20 cellular contexts compared by ENCODE assay signal in the genomic region with DNA sequence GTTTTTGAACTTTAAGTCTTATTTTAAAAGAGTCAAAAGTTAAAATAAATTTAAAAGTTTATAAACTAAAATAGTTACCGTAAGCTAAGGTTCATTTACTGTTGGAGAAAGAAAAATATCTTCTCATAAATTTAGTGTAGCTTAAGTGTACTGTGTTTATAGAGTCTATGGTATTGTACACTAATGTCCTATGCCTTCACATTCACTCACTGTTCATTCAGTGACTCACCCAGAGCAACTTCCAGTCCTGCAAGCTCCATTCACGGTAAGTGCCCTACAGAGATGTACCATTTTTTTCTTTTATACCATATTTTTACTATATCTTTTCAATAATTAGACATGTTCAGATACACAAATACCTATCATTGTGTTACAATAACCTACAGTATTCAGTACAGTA.
"Had no signal": no experiment of that assay in that cellular context is flagged by ENCODE, and none has a peak within 500 bp of the region (broad histone marks: within the 10 kb centered on the region; RNA-seq: fewer than 3 reads in every experiment).

No MANE protein-coding gene starts in this region.

- H3K36me3 ChIP-seq: gastrocnemius medialis, neural progenitor cell, prostate gland, tibial artery had no signal

- H3K27ac ChIP-seq: esophagus squamous epithelium, gastrocnemius medialis, heart left ventricle, neural progenitor cell, prostate gland, tibial artery had no signal

- DNase-seq: activated B cell treated with CpG ODN at 0.5 μM for 24 hours; activated CD4-positive, alpha-beta memory T cell treated with anti-CD3 and anti-CD28 coated beads for 36 hours; activated CD4-positive, alpha-beta T cell treated with anti-CD3 and anti-CD28 coated beads for 4 hours; activated T-cell treated with anti-CD3 and anti-CD28 coated beads for 4 hours; amniotic stem cell; effector CD4-positive, alpha-beta T cell; esophagus squamous epithelium; gastrocnemius medialis; heart left ventricle; mesendoderm; naive thymus-derived CD4-positive, alpha-beta T cell; right cardiac atrium; stimulated activated CD4-positive, alpha-beta T cell treated with anti-CD3 and anti-CD28 coated beads, Interleukin-4, amount 100 ng/mL, for 4 hours; T-cell; tibial artery had no signal

- H3K4me3 ChIP-seq: esophagus squamous epithelium, gastrocnemius medialis, heart left ventricle, neural progenitor cell, prostate gland, smooth muscle cell, tibial artery had no signal

- ATAC-seq: gastrocnemius medialis; heart left ventricle; naive thymus-derived CD4-positive, alpha-beta T cell; right cardiac atrium; SK-N-SH treated with all-trans-retinoic acid at 6 μM for 48 hours; stimulated activated memory B cell treated with anti-CD40 and anti-IgM and Interleukin-4, amounts not matched to agents 10 μg/mL and 1 μg/mL and 100 μg/mL, for 72 hours; T-cell had no signal

- H3K27me3 ChIP-seq: esophagus squamous epithelium, gastrocnemius medialis, heart left ventricle, neural progenitor cell, tibial artery had no signal
